Comparison of ENCODE assay signal across 37 cellular contexts in genomic region chr15:79939399-79939798, GRCh38. TPM values are rescaled to one million over a fixed set of nuclear protein-coding genes. Genes with fewer than 3 reads are reported as not detected.
"Had no signal": no experiment of that assay in that cellular context is flagged by ENCODE, and none has a peak within 500 bp of the region (broad histone marks: within the 10 kb centered on the region; RNA-seq: fewer than 3 reads in every experiment).

No MANE protein-coding gene starts in this region.

- H3K27me3 ChIP-seq: MG63 had no signal

- H3K27ac ChIP-seq: KMS-11 had no signal

- DNase-seq: Karpas-422, Kasumi-1, MG63, MM.1S, MV-4-11, NCI-H1048, NCI-H1092, NCI-H1092 treated with DMSO at 0.1 percent for 48 hours, NCI-H1105, NCI-H1105 treated with DMSO at 0.1 percent for 48 hours, NCI-H1417, NCI-H1417 treated with DMSO at 0.1 percent for 48 hours, NCI-H1436, NCI-H1436 treated with DMSO at 0.1 percent for 48 hours, NCI-H146, NCI-H1694, NCI-H1694 treated with DMSO at 0.1 percent for 48 hours, NCI-H187, NCI-H187 treated with DMSO at 0.1 percent for 48 hours, NCI-H1930, NCI-H2029, NCI-H2029 treated with DMSO at 0.1 percent for 48 hours, NCI-H2081, NCI-H2081 treated with DMSO at 0.1 percent for 48 hours, NCI-H2107, NCI-H2171, NCI-H2171 treated with DMSO at 0.1 percent for 48 hours, NCI-H2227 treated with DMSO at 0.1 percent for 48 hours, NCI-H226, NCI-H345, NCI-H446, NCI-H446 treated with DMSO at 0.1 percent for 48 hours, NCI-H510A had no signal

- H3K36me3 ChIP-seq: MG63 had no signal

- H3K4me3 ChIP-seq: MG63 had no signal

- H3K9ac ChIP-seq: KMS-11 had no signal

- H3K4me2 ChIP-seq: KMS-11 had no signal

RNA-seq across cellular contexts. Expression of gene BCL2A1, which starts 31.6 kb away (rescaled TPM):
- total RNA-seq: LHCN-M2, MCF 10A, NCI-H460 had no signal
